ENCODE assay signal across 1 cellular context in genomic region chr1:168488153-168488552, GRCh38.
TF ChIP-seq lines count a peak whose summit lies in the region.

No MANE protein-coding gene starts in this region.

TF ChIP-seq in SK-N-SH treated with all-trans-retinoic acid at 6 μM for 48 hours, 23 proteins besides CTCF, POLR2A, EP300 and RAD21 (continued from another document):
- TF ChIP-seq CREB5 (CRISPR knock-in tag; IDR thresholded peaks at IDR 0.05; ENCODE audit: low read depth): no peak
- TF ChIP-seq SNAI2 (CRISPR knock-in tag; IDR thresholded peaks at IDR 0.05): no peak
- no peak for TF ChIP-seq BACH2 (CRISPR knock-in tag; IDR thresholded peaks at IDR 0.05; ENCODE audit: borderline replicate concordance)
